ENCODE assay signal across 8 cellular contexts in the genomic region with DNA sequence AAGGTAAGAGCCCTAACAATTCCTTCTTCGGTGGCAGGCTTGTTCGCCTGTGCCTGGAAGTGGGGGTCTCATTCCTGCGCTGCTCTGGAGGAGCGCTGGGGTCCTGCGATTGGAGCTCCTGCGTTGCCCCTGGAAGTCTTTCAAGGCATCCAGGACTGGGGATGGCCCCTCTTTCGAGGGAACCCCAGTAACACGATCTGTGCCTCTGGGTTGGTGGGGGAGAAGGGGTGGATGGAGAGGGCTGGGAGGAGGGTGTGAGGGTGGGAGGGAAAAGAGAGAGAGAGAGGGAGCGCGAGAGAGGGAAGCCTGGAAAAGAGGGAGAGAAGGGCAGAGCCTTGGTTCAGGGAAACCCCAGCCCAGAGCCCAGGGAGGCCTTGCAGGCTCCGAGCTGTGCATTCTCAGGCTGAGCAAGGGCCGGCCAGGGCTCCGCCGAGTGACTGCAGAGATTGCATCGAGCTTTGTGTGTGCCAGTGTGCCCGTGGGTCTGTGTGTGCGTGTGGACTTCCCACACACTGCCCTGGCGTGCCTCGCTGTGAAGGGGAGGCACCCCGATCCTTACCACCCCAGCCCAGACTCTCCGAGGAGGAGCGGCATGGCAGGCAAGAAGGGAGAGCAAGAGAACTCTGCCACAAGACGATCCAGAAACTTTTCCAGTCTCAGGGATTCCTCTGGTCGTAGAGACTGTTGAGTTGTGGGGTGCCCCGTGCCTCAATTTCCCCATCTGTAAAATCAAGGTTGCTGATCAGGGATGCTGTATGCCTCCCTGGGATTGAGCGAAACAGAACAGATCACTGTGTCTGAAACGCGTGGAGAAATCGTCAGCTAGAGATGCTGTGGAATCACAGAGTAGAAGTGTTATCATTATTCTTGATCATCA. TPM values are rescaled to one million over a fixed set of nuclear protein-coding genes. Genes with fewer than 3 reads are reported as not detected.
A peak's percentile ranks its signal among the peaks of the same experiment; 100 is the strongest.
DNase-seq lines count a peak whose midpoint lies in the region; TF ChIP-seq lines count a peak whose summit lies in the region.

No MANE protein-coding gene starts in this region.

- H3K27ac ChIP-seq in OCI-LY1 (ENCODE audit: low read depth, low read length, poor library complexity, severe bottlenecking) = peak overlapping the region; percentile 36
- no peak overlapping the region for H3K27ac ChIP-seq in Karpas-422 (ENCODE audit: low read length)

- TF ChIP-seq CTCF in GM10248 (IDR thresholded peaks at IDR 0.05; ENCODE audit: control extremely low read depth, extremely low read depth, low read depth, missing control alignments) (no peak), OCI-LY1 (IDR thresholded peaks at IDR 0.05; ENCODE audit: low read length) (no peak), cardiac fibroblast (IDR thresholded peaks at IDR 0.05; ENCODE audit: low read depth, low read length) (no peak), kidney epithelial cell (IDR thresholded peaks at IDR 0.05; ENCODE audit: insufficient read depth, low read length, poor library complexity, severe bottlenecking) (no peak)

- H3K4me3 ChIP-seq in OCI-LY1 (ENCODE audit: low read depth, low read length, poor library complexity, severe bottlenecking) (peak overlapping the region; percentile 52), cardiac fibroblast (replicated peaks in 1 of 2; ENCODE audit: low read depth in 2 of 2, low read length in 2 of 2) (peak overlapping the region; percentile 64 to 69), kidney epithelial cell (ENCODE audit: low read depth, low read length) (peak overlapping the region; percentile 68), Karpas-422 (ENCODE audit: low read length) (no peak overlapping the region)

- H3K4me1 ChIP-seq in OCI-LY1 (ENCODE audit: insufficient read depth, low read length, severe bottlenecking) = peaks cover 52% of the 10 kb centered on the region
- peaks cover 7% of the 10 kb centered on the region for H3K4me1 ChIP-seq in Karpas-422 (ENCODE audit: low read length)

- peak overlapping the region; percentile 47 for H3K4me2 ChIP-seq in OCI-LY1 (ENCODE audit: low read length)
- no peak overlapping the region for H3K4me2 ChIP-seq in Karpas-422 (ENCODE audit: low read depth, low read length, poor library complexity, severe bottlenecking)

- CTCF ChIA-PET in GM10248 (lab: Yijun Ruan, JAX) = interaction anchor here (1.1 to 2.1 kb wide), 3 partner anchors 9 to 99 kb away, joined by 3 to 6 read pairs (median 3); no protein-coding TSS in a partner anchor

- H3K79me2 ChIP-seq in OCI-LY1 (ENCODE audit: insufficient read depth, low read length) = no peaks in the 10 kb centered on the region
- no peaks in the 10 kb centered on the region for H3K79me2 ChIP-seq in Karpas-422 (ENCODE audit: low read length)

- no peaks in the 10 kb centered on the region for H4K20me1 ChIP-seq in OCI-LY1 (ENCODE audit: insufficient read depth, low read length)
- no peaks in the 10 kb centered on the region for H4K20me1 ChIP-seq in Karpas-422 (ENCODE audit: insufficient read depth, low read depth, low read length)

- DNase-seq in GM10248 (ENCODE audit: extremely low spot score) (peak; percentile 23), cardiac fibroblast (ENCODE audit: low read depth in 2 of 2) (peak; percentile 42 to 61), kidney epithelial cell (ENCODE audit: low read depth) (no peak), Karpas-422 (no peak), SW480 (ENCODE audit: low spot score) (no peak), OCI-M1 (lab: John Stamatoyannopoulos, UW) (no peak)
- peak; percentile 17 to 27 for DNase-seq in stimulated activated CD4-positive, alpha-beta T cell treated with anti-CD3 and anti-CD28 coated beads, Interleukin-4, amount 100 ng/mL, for 48 hours (ENCODE audit: low read depth in 2 of 2)

- H3K9ac ChIP-seq in OCI-LY1 (ENCODE audit: low read length) (peak overlapping the region; percentile 52; the same call in 1 of the 2 replicates), Karpas-422 (ENCODE audit: low read length) (no peak overlapping the region)

- POLR2A ChIA-PET in GM10248 (lab: Yijun Ruan, JAX) = no interaction called here

- H3K9me2 ChIP-seq in OCI-LY1 (ENCODE audit: low read depth, low read length) (no peaks in the 10 kb centered on the region), Karpas-422 (replicated peaks; ENCODE audit: insufficient read depth, low read length) (no peaks in the 10 kb centered on the region)

- H2AFZ ChIP-seq in OCI-LY1 (ENCODE audit: low read length) (peak overlapping the region; percentile 48; the same call in 1 of the 2 replicates), Karpas-422 (ENCODE audit: low read length) (no peak overlapping the region)

- no peaks in the 10 kb centered on the region; the same call in 1 of the 2 replicates for H3K27me3 ChIP-seq in OCI-LY1 (ENCODE audit: insufficient read depth, low read length)
- H3K27me3 ChIP-seq in kidney epithelial cell (ENCODE audit: control insufficient read depth, insufficient read depth, low read length) = no peaks in the 10 kb centered on the region
- H3K27me3 ChIP-seq in Karpas-422 (ENCODE audit: low read length) = 0 out of 2 replicates have a peak, but pooled peaks cover 3% of the 10 kb centered on the region

- no peaks in the 10 kb centered on the region for H3K9me3 ChIP-seq in OCI-LY1 (ENCODE audit: low read length)
- H3K9me3 ChIP-seq in Karpas-422 (ENCODE audit: low read length) = no peaks in the 10 kb centered on the region

- H3K36me3 ChIP-seq in OCI-LY1 (ENCODE audit: insufficient read depth, low read length) (no peaks in the 10 kb centered on the region), kidney epithelial cell (ENCODE audit: control insufficient read depth, insufficient read depth, low read length) (no peaks in the 10 kb centered on the region), Karpas-422 (ENCODE audit: insufficient read depth, low read length) (no peaks in the 10 kb centered on the region)

- no peaks in the 10 kb centered on the region for H3F3A ChIP-seq in OCI-LY1 (ENCODE audit: insufficient read depth, low read length)

RNA-seq across cellular contexts. Expression of a gene that starts 0.6 kb away (rescaled TPM):
- 17.7 and 17.8 TPM in 2 replicates for total RNA-seq in kidney epithelial cell
- 15.9 and 19.1 TPM in 2 replicates for total RNA-seq in Karpas-422 (2014; rRNA removed; shearing (Covaris generic); ENCODE audit: low replicate concordance)

Comparison
In these comparisons a context has a peak if more than half of its experiments do, and no peak if none do; other contexts are left out.
1. DNase-seq: peak in GM10248 (single experiment), cardiac fibroblast (2 of 2) and stimulated activated CD4-positive, alpha-beta T cell treated with anti-CD3 and anti-CD28 coated beads, Interleukin-4, amount 100 ng/mL, for 48 hours (2 of 2); none in kidney epithelial cell (single experiment), Karpas-422 (single experiment), SW480 (single experiment) and OCI-M1 (single experiment).